Comparison of ENCODE assay signal across 14 cellular contexts in genomic region chr4:37664696-37665095, GRCh38. TPM values are rescaled to one million over a fixed set of nuclear protein-coding genes. Genes with fewer than 3 reads are reported as not detected.
DNase-seq lines count a peak whose midpoint lies in the region; ATAC-seq and TF ChIP-seq lines count a peak whose summit lies in the region.
"Had no signal": no experiment of that assay in that cellular context is flagged by ENCODE, and none has a peak within 500 bp of the region (broad histone marks: within the 10 kb centered on the region; RNA-seq: fewer than 3 reads in every experiment).

No MANE protein-coding gene starts in this region.

- 50% methylated on average over 5 of the region's 5 CpGs for WGBS in mesenchymal stem cell
- 39 to 53% methylated on average over 5 of the region's 5 CpGs for WGBS in thyroid gland, 2 donors

- no peak for TF ChIP-seq CTCF in RWPE1 (conservative IDR thresholded peaks at IDR 0.05; ENCODE audit: low read depth)
- no peak for TF ChIP-seq CTCF in dorsolateral prefrontal cortex (IDR thresholded peaks at IDR 0.05 in 54 of 56, conservative IDR thresholded peaks at IDR 0.05 in 2 of 56; ENCODE audit: low read depth in 1 of 56, partially characterized antibody in 56 of 56)
- no peak for TF ChIP-seq CTCF in thyroid gland (IDR thresholded peaks at IDR 0.05)

- H3K36me3 ChIP-seq in mesenchymal stem cell (ENCODE audit: control insufficient read depth in 1 of 2, insufficient read depth in 2 of 2, low read depth in 1 of 2, low read length in 2 of 2) (no peaks in the 10 kb centered on the region), thyroid gland (no peaks in the 10 kb centered on the region)

- H2BK12ac ChIP-seq in mesenchymal stem cell (ENCODE audit: low read length in 2 of 2) = peak overlapping the region in 1 of 2 experiments; percentile 57

- H3K23ac ChIP-seq in mesenchymal stem cell (ENCODE audit: low read length in 2 of 2) = no peak overlapping the region

- H3K4me1 ChIP-seq in mesenchymal stem cell (ENCODE audit: control insufficient read depth, insufficient read depth, low read depth, low read length) = peaks cover 30% of the 10 kb centered on the region
- H3K4me1 ChIP-seq in thyroid gland = peaks cover 80 to 88% of the 10 kb centered on the region in 2 donors

- peaks cover 56 to 65% (median 61%) of the 10 kb centered on the region in 3 donors for H3K4me1 Mint-ChIP-seq in T-cell

- H3K9me3 ChIP-seq in mesenchymal stem cell (ENCODE audit: control insufficient read depth, low read length) (no peaks in the 10 kb centered on the region), thyroid gland (no peaks in the 10 kb centered on the region)

- H3K4ac ChIP-seq in mesenchymal stem cell (ENCODE audit: low read depth in 1 of 2, low read length in 2 of 2) = peak overlapping the region in 1 of 2 experiments; percentile 11

- peak overlapping the region; percentile 55 to 78 for H3K18ac ChIP-seq in mesenchymal stem cell (ENCODE audit: low read depth in 1 of 2, low read length in 2 of 2)

- no peak overlapping the region for H3K4me3 Mint-ChIP-seq in T-cell
- H3K4me3 Mint-ChIP-seq: activated naive CD8-positive, alpha-beta T cell treated with anti-CD3 and anti-CD28 coated beads, Interleukin-2, amount 50 U/mL, for 24 hours; activated T-cell treated with anti-CD3 and anti-CD28 coated beads, Interleukin-2, amount 50 U/mL, for 4 hours had no signal

- CTCF ChIA-PET in RWPE1 (lab: Yijun Ruan, JAX) = no interaction called here
- CTCF ChIA-PET in T-cell (lab: Charles Lee) = no interaction called here

- DNase-seq in RWPE1 (ENCODE audit: low spot score) (no peak), dorsolateral prefrontal cortex (no peak), mesenchymal stem cell (peak; percentile 41), thyroid gland (peak in 1 of 2 donors; percentile 33), NCI-H2171 treated with DMSO at 0.1 percent for 48 hours (lab: John Stamatoyannopoulos, UW) (no peak), T-cell (no peak)
- DNase-seq in activated CD4-positive, alpha-beta T cell treated with anti-CD3 and anti-CD28 coated beads for 4 hours = no peak
- DNase-seq: activated CD4-positive, alpha-beta T cell treated with anti-CD3 and anti-CD28 coated beads for 48 hours; activated naive CD8-positive, alpha-beta T cell treated with anti-CD3 and anti-CD28 coated beads, Interleukin-2, amount 50 U/mL, for 24 hours; activated T-cell treated with anti-CD3 and anti-CD28 coated beads, Interleukin-2, amount 50 U/mL, for 4 hours; cortex of kidney; NCI-H526; stimulated activated CD4-positive, alpha-beta T cell treated with anti-CD3 and anti-CD28 coated beads, Interleukin-2, amount 100 ng/mL, for 48 hours; T-helper 2 cell had no signal

- no peak overlapping the region for H2AK5ac ChIP-seq in mesenchymal stem cell (ENCODE audit: low read length, severe bottlenecking)

- peak in 1 of 2 donors; percentile 16 for TF ChIP-seq POLR2A in thyroid gland (IDR thresholded peaks at IDR 0.05)

- H3K27me3 ChIP-seq in dorsolateral prefrontal cortex (no peaks in the 10 kb centered on the region), mesenchymal stem cell (ENCODE audit: control insufficient read depth in 1 of 2, insufficient read depth in 1 of 2, low read length in 2 of 2) (no peaks in the 10 kb centered on the region), thyroid gland (no peaks in the 10 kb centered on the region)

- H2AFZ ChIP-seq in mesenchymal stem cell (ENCODE audit: low read depth, low read length) = no peak overlapping the region

- H3K4me2 ChIP-seq in mesenchymal stem cell (ENCODE audit: low read length, poor library complexity, severe bottlenecking) = peak overlapping the region; percentile 31

- H4K8ac ChIP-seq in mesenchymal stem cell (ENCODE audit: low read length) = no peak overlapping the region

- no peak overlapping the region for H2BK120ac ChIP-seq in mesenchymal stem cell (ENCODE audit: low read depth, low read length)

- no peaks in the 10 kb centered on the region for H3K9me3 Mint-ChIP-seq in T-cell
- H3K9me3 Mint-ChIP-seq: activated naive CD8-positive, alpha-beta T cell treated with anti-CD3 and anti-CD28 coated beads, Interleukin-2, amount 50 U/mL, for 24 hours; activated T-cell treated with anti-CD3 and anti-CD28 coated beads, Interleukin-2, amount 50 U/mL, for 4 hours had no signal

- peak overlapping the region; percentile 7 for H3K9ac ChIP-seq in mesenchymal stem cell (ENCODE audit: low read length)

- H3K36me3 Mint-ChIP-seq in T-cell = peaks cover 5% of the 10 kb centered on the region

- H2BK5ac ChIP-seq in mesenchymal stem cell (ENCODE audit: low read depth, low read length, poor library complexity, severe bottlenecking) = no peak overlapping the region

- H3K14ac ChIP-seq in mesenchymal stem cell (ENCODE audit: low read length in 2 of 2) = no peak overlapping the region

- H3K79me1 ChIP-seq in mesenchymal stem cell (replicated peaks; ENCODE audit: low read length, poor library complexity, severe bottlenecking) = peaks cover 18% of the 10 kb centered on the region

- intact Hi-C loops in dorsolateral prefrontal cortex (cut with DNase I) (no loop called here), thyroid gland (cut with DNase I) (no loop called here)

- H2BK15ac ChIP-seq in mesenchymal stem cell (ENCODE audit: low read depth, poor library complexity, severe bottlenecking) = no peak overlapping the region

- peak overlapping the region in 2 of 59 donors; percentile 10 to 14 for H3K4me3 ChIP-seq in dorsolateral prefrontal cortex
- no peak overlapping the region for H3K4me3 ChIP-seq in mesenchymal stem cell (ENCODE audit: insufficient read depth in 1 of 2, low read depth in 1 of 2, low read length in 2 of 2)
- no peak overlapping the region for H3K4me3 ChIP-seq in thyroid gland (replicated peaks in 1 of 3)

- peak overlapping the region in 1 of 2 donors; percentile 19 for H3K27ac Mint-ChIP-seq in T-cell
- H3K27ac Mint-ChIP-seq: activated naive CD8-positive, alpha-beta T cell treated with anti-CD3 and anti-CD28 coated beads, Interleukin-2, amount 50 U/mL, for 24 hours had no signal

- H3K27ac ChIP-seq in RWPE1 = peak overlapping the region; percentile 33; the same call in 1 of the 2 replicates
- peak overlapping the region in 47 of 59 donors; percentile 3 to 82 (median 50) for H3K27ac ChIP-seq in dorsolateral prefrontal cortex
- H3K27ac ChIP-seq in mesenchymal stem cell (ENCODE audit: low read length, poor library complexity, severe bottlenecking) = peak overlapping the region; percentile 76
- H3K27ac ChIP-seq in thyroid gland = peak overlapping the region; percentile 95 to 98 (median 97)

- POLR2A ChIA-PET in RWPE1 (lab: Yijun Ruan, JAX; ENCODE audit: low non-redundant PET) = no interaction called here
- POLR2A ChIA-PET in T-cell (lab: Charles Lee) = interaction anchor here in 1 of 2 donors (0.8 kb wide), 1 partner anchor 10 kb away, joined by 4 read pairs; no protein-coding TSS in a partner anchor

- no peaks in the 10 kb centered on the region for H3K27me3 Mint-ChIP-seq in T-cell
- H3K27me3 Mint-ChIP-seq: activated naive CD8-positive, alpha-beta T cell treated with anti-CD3 and anti-CD28 coated beads, Interleukin-2, amount 50 U/mL, for 24 hours had no signal

- no peak overlapping the region for H4K91ac ChIP-seq in mesenchymal stem cell (ENCODE audit: low read length)

- ATAC-seq in T-cell (replicated peaks in 1 of 4) = no peak
- ATAC-seq: activated naive CD8-positive, alpha-beta T cell treated with anti-CD3 and anti-CD28 coated beads, Interleukin-2, amount 50 U/mL, for 24 hours; activated T-cell treated with anti-CD3 and anti-CD28 coated beads, Interleukin-2, amount 50 U/mL, for 4 hours had no signal

RNA-seq across cellular contexts. Expression of gene RELL1, which starts 21.5 kb away (rescaled TPM):
- total RNA-seq in dorsolateral prefrontal cortex (10 to 100 TPM in 119 of 120 experiments, 1 to 10 TPM in 1; 9.3 to 58.1 (median 21.9) TPM), thyroid gland (100 to 1,000 TPM; 105 to 123 (median 116) TPM), T-cell (10 to 100 TPM; 21.6 to 30.1 (median 25.9) TPM)
- 17.5 TPM for polyA plus RNA-seq in mesenchymal stem cell (2013, experiment 1 of 2)
- 17.2 TPM for polyA plus RNA-seq in mesenchymal stem cell (2013, experiment 2 of 2)

Comparison
In these comparisons a context has a peak if more than half of its experiments do, and no peak if none do; other contexts are left out.
1. H3K27ac ChIP-seq: peak in every context shown above with its lines; median percentile 97 in thyroid gland; 76 in mesenchymal stem cell; 50 in dorsolateral prefrontal cortex; 33 in RWPE1.